8 cellular contexts compared by ENCODE assay signal in the genomic region with DNA sequence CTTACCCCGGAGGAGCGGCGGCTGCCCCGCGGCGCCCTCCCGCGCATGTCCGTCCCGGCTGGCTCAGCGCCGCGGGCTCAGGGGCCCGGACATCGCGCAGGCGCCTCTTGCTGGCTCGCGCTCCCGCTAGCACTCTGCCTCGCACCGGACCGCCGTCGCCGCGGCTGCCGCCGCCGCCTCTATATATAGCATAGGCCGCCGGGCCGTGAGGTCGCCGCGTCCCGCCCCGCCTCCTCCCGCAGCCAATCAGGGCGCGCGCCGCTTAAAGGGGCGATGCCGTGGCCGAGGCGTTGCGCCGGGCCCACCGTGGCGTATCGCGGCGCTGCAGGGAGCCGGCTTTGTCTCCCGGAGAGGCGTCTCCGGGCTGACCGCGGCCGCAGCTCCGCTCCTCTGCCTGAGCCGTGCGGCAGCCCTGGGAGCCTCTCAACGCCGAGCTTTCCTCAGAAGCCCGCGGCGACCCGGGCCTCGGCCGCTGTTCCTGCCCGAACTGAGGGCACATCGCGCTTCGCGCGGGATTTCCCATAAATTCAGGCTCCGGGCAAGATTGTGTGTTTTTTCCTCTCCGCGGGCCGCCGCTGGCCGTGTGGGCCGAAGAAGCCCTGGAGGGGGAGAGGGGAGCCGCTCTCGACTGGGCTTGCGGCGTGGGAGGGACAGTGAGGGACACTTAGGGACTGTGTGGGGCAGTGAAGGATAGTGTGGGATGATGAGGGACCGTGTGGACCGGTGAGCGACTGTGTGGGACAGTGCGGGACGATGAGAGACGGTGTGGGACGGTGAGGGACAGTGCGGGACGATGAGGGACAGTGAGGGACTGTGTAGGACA. TPM values are rescaled to one million over a fixed set of nuclear protein-coding genes. Genes with fewer than 3 reads are reported as not detected.
DNase-seq lines count a peak whose midpoint lies in the region; ATAC-seq lines count a peak whose summit lies in the region.

A gene with protein sequence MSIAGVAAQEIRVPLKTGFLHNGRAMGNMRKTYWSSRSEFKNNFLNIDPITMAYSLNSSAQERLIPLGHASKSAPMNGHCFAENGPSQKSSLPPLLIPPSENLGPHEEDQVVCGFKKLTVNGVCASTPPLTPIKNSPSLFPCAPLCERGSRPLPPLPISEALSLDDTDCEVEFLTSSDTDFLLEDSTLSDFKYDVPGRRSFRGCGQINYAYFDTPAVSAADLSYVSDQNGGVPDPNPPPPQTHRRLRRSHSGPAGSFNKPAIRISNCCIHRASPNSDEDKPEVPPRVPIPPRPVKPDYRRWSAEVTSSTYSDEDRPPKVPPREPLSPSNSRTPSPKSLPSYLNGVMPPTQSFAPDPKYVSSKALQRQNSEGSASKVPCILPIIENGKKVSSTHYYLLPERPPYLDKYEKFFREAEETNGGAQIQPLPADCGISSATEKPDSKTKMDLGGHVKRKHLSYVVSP (minus strand): TSS at position 157 of the 823 bp plus-strand sequence. CDS start 10,690 bp downstream, outside the sequence.

- H3K4me3 Mint-ChIP-seq in activated naive CD8-positive, alpha-beta T cell treated with anti-CD3 and anti-CD28 coated beads for 36 hours: peak within 1 kb of the TSS; percentile 70

- H3K27ac Mint-ChIP-seq in activated naive CD8-positive, alpha-beta T cell treated with anti-CD3 and anti-CD28 coated beads for 36 hours: no peak within 1 kb of the TSS

- no peaks in the 10 kb centered on the region for H3K9me3 Mint-ChIP-seq in activated naive CD8-positive, alpha-beta T cell treated with anti-CD3 and anti-CD28 coated beads for 36 hours

- no peaks in the 10 kb centered on the region for H3K9me3 ChIP-seq in SK-N-MC (ENCODE audit: low read depth, low read length)

- peak within 1 kb of the TSS; percentile 86 for H3K4me3 ChIP-seq in SK-N-MC

- no peaks in the 10 kb centered on the region for H3K36me3 Mint-ChIP-seq in activated naive CD8-positive, alpha-beta T cell treated with anti-CD3 and anti-CD28 coated beads for 36 hours

- H3K27ac ChIP-seq in SK-N-MC: no peak within 1 kb of the TSS
- H3K27ac ChIP-seq in substantia nigra (ENCODE audit: low read depth, low read length, poor library complexity, severe bottlenecking): peak within 1 kb of the TSS; percentile 87

- peaks cover 11% of the 10 kb centered on the region for H3K4me1 Mint-ChIP-seq in activated naive CD8-positive, alpha-beta T cell treated with anti-CD3 and anti-CD28 coated beads for 36 hours

- DNase-seq in DMS 273 (lab: John Stamatoyannopoulos, UW; ENCODE audit: unreplicated experiment): peak; percentile 97
- DNase-seq in Kasumi-1 (lab: John Stamatoyannopoulos, UW): peak; percentile 63 to 65
- DNase-seq in SK-N-MC (ENCODE audit: low read depth, low spot score): no peak
- peak; percentile 92 for DNase-seq in activated naive CD8-positive, alpha-beta T cell treated with anti-CD3 and anti-CD28 coated beads for 36 hours
- no peak for DNase-seq in glomerular endothelial cell (ENCODE audit: extremely low read depth, low read depth, low spot score)
- peak; percentile 90 for DNase-seq in occipital lobe (lab: John Stamatoyannopoulos, UW)
- peak; percentile 63 to 98 (median 91) for DNase-seq in substantia nigra (lab: John Stamatoyannopoulos, UW)

- H3K27me3 Mint-ChIP-seq in activated naive CD8-positive, alpha-beta T cell treated with anti-CD3 and anti-CD28 coated beads for 36 hours: peaks cover 36% of the 10 kb centered on the region

- H3K36me3 ChIP-seq in SK-N-MC (ENCODE audit: insufficient read depth, low read length): no peaks in the 10 kb centered on the region

- ATAC-seq in GM21619 (IDR thresholded peaks at IDR 0.05; ENCODE audit: unreplicated experiment): peak; percentile 92

- peak within 1 kb of the TSS; percentile 68 for H3K9ac ChIP-seq in SK-N-MC (ENCODE audit: insufficient read length)

RNA-seq across cellular contexts. Expression of the gene that starts here (rescaled TPM):
- total RNA-seq in activated naive CD8-positive, alpha-beta T cell treated with anti-CD3 and anti-CD28 coated beads for 36 hours: 1 to 10 TPM; 1.2 to 1.4 TPM
- 59.7 and 63.0 TPM in 2 replicates for total RNA-seq in glomerular endothelial cell
- total RNA-seq in occipital lobe: 19.7 TPM

Comparison
In these comparisons a context has a peak if more than half of its experiments do, and no peak if none do; other contexts are left out.
1. DNase-seq: peak in DMS 273 (single experiment), Kasumi-1 (2 of 2), activated naive CD8-positive, alpha-beta T cell treated with anti-CD3 and anti-CD28 coated beads for 36 hours (single experiment), occipital lobe (single experiment) and substantia nigra (49 of 49); none in SK-N-MC (single experiment) and glomerular endothelial cell (single experiment).